Comparison of ENCODE assay signal across 10 cellular contexts in genomic region chr4:7073526-7074390, GRCh38. TPM values are rescaled to one million over a fixed set of nuclear protein-coding genes. Genes with fewer than 3 reads are reported as not detected.
DNase-seq lines count a peak whose midpoint lies in the region; ATAC-seq and TF ChIP-seq lines count a peak whose summit lies in the region.
"Had no signal": no experiment of that assay in that cellular context is flagged by ENCODE, and none has a peak within 500 bp of the region (broad histone marks: within the 10 kb centered on the region; RNA-seq: fewer than 3 reads in every experiment).

No MANE protein-coding gene starts in this region.

- H2AFZ ChIP-seq in SK-N-SH (ENCODE audit: low read depth) = no peak overlapping the region

- no peak for TF ChIP-seq EP300 in SK-N-SH (IDR thresholded peaks at IDR 0.05; ENCODE audit: borderline replicate concordance in 1 of 2, low read depth in 1 of 2, low read length in 1 of 2)

- no peak for TF ChIP-seq RAD21 in SK-N-SH (IDR thresholded peaks at IDR 0.05; ENCODE audit: low read length)

- ATAC-seq in HG02870 (IDR thresholded peaks at IDR 0.05; ENCODE audit: unreplicated experiment) (no peak), GM21717 (IDR thresholded peaks at IDR 0.05; ENCODE audit: unreplicated experiment) (no peak), GM18519 (IDR thresholded peaks at IDR 0.05; ENCODE audit: low FRiP score, unreplicated experiment) (no peak)

- no peak overlapping the region for H3K27ac ChIP-seq in SK-N-SH (ENCODE audit: low read depth in 2 of 2, low read length in 1 of 2)
- H3K27ac ChIP-seq: 22Rv1, epithelial cell of prostate had no signal

- no peak overlapping the region for H3K4me3 ChIP-seq in SK-N-SH (ENCODE audit: low read depth in 2 of 2, low read length in 1 of 2)

- no peak overlapping the region for H3K4me2 ChIP-seq in SK-N-SH

- CTCF ChIA-PET in SK-N-SH (lab: Yijun Ruan, JAX) = interaction anchor here (0.6 to 7.9 kb wide), 5 partner anchors 9 to 200 kb away, joined by 3 to 80 read pairs (median 4); partner anchors contain the start of gene TADA2B

- H3K36me3 ChIP-seq in SK-N-SH (replicated peaks in 1 of 2; ENCODE audit: control insufficient read depth in 1 of 2, insufficient read depth in 2 of 2, low read length in 1 of 2) = no peaks in the 10 kb centered on the region

- no peaks in the 10 kb centered on the region for H3F3A ChIP-seq in SK-N-SH (replicated peaks; ENCODE audit: insufficient read depth)

- no peaks in the 10 kb centered on the region for H4K20me1 ChIP-seq in SK-N-SH (ENCODE audit: insufficient read depth)

- DNase-seq in DMS153 (lab: John Stamatoyannopoulos, UW) (peak; percentile 12), DMS153 treated with DMSO at 0.1 percent for 48 hours (lab: John Stamatoyannopoulos, UW; ENCODE audit: unreplicated experiment) (no peak), Kasumi-1 (lab: John Stamatoyannopoulos, UW) (peak; percentile 28 to 53), SK-N-SH (peak; percentile 87), iPS-NIHi11 (ENCODE audit: low spot score) (peak; percentile 83)

- no peaks in the 10 kb centered on the region for H3K27me3 ChIP-seq in SK-N-SH (ENCODE audit: insufficient read depth)

- POLR2A ChIA-PET in SK-N-SH (lab: Yijun Ruan, JAX) = no interaction called here

- no peak overlapping the region for H3K9ac ChIP-seq in SK-N-SH

- H3K79me2 ChIP-seq in SK-N-SH (ENCODE audit: insufficient read depth) = no peaks in the 10 kb centered on the region

- peaks cover 0 to 11% of the 10 kb centered on the region in 2 experiments; a peak in 1 of 4 replicates for H3K4me1 ChIP-seq in SK-N-SH (ENCODE audit: control insufficient read depth in 1 of 2, insufficient read depth in 2 of 2, low read depth in 1 of 2, low read length in 1 of 2)

- no peaks in the 10 kb centered on the region for H3K9me2 ChIP-seq in SK-N-SH

- TF ChIP-seq CTCF in SK-N-SH (IDR thresholded peaks at IDR 0.05) = no peak

- 62% methylated on average over 9 of the region's 18 CpGs for WGBS in SK-N-SH (ENCODE audit: low lambda C conversion rate)

- H3K9me3 ChIP-seq in SK-N-SH = no peaks in the 10 kb centered on the region

TF ChIP-seq in SK-N-SH, 30 proteins besides CTCF, POLR2A, EP300 and RAD21:
- TF ChIP-seq, protein P1, sequence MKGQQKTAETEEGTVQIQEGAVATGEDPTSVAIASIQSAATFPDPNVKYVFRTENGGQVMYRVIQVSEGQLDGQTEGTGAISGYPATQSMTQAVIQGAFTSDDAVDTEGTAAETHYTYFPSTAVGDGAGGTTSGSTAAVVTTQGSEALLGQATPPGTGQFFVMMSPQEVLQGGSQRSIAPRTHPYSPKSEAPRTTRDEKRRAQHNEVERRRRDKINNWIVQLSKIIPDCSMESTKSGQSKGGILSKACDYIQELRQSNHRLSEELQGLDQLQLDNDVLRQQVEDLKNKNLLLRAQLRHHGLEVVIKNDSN (IDR thresholded peaks at IDR 0.05; ENCODE audit: borderline replicate concordance, low read depth) = peak; percentile 97
- TF ChIP-seq, protein P2, sequence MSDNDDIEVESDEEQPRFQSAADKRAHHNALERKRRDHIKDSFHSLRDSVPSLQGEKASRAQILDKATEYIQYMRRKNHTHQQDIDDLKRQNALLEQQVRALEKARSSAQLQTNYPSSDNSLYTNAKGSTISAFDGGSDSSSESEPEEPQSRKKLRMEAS (IDR thresholded peaks at IDR 0.05; ENCODE audit: low read depth) = no peak
- TF ChIP-seq, protein P3, sequence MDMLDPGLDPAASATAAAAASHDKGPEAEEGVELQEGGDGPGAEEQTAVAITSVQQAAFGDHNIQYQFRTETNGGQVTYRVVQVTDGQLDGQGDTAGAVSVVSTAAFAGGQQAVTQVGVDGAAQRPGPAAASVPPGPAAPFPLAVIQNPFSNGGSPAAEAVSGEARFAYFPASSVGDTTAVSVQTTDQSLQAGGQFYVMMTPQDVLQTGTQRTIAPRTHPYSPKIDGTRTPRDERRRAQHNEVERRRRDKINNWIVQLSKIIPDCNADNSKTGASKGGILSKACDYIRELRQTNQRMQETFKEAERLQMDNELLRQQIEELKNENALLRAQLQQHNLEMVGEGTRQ (IDR thresholded peaks at IDR 0.05; ENCODE audit: borderline replicate concordance, low read depth, low read length) = peak; percentile 77

RNA-seq across cellular contexts. Expression of gene GRPEL1, which starts 5.9 kb away (rescaled TPM):
- 29.8 and 32.8 TPM in 2 replicates for polyA plus RNA-seq in SK-N-SH (2012; rRNA removed)
- polyA plus RNA-seq in SK-N-SH (2012; cell fraction: cytosol; rRNA removed) = 40.0 and 49.0 TPM in 2 replicates
- 13.1 and 20.5 TPM in 2 replicates for polyA plus RNA-seq in SK-N-SH (2012; cell fraction: nucleus; rRNA removed)

RNA-seq across cellular contexts. Expression of gene TADA2B, which starts 30.6 kb away (rescaled TPM):
- polyA plus RNA-seq in SK-N-SH (2012; rRNA removed) = 6.0 and 8.0 TPM in 2 replicates
- 7.2 and 8.0 TPM in 2 replicates for polyA plus RNA-seq in SK-N-SH (2012; cell fraction: cytosol; rRNA removed)
- 6.0 and 7.2 TPM in 2 replicates for polyA plus RNA-seq in SK-N-SH (2012; cell fraction: nucleus; rRNA removed)
